1 cellular context compared by ENCODE assay signal in the genomic region with DNA sequence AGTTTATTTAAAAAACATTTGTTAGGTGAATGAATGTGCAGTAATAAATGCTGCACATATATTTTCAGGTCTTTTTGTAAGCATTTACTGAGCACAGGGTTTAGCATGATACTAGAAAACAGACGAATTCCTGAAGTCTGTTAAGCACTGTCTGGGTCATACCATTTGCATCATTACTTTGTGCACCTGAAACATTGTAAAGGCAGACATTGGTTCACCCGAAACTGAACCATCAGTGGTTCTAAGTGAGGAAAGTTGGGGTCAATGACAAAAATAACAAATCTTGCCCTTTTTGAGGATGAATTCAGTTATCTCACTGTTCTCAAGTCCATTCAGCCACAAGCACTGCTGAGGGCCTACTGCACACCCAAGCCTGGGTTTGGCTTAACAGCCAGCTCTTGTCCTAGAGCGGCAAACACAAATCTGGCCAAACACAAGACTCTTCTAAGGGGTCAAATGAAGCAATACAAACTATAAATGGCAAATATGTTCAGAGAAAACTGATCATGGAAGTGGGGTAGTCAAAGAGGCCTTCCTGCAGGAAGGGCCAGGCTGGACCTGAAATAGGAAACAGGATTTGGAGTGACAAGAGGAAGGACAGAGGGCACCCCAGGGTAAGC.
TF ChIP-seq lines count a peak whose summit lies in the region.

No MANE protein-coding gene starts in this region.

TF ChIP-seq in HEK293, 187 proteins besides CTCF, POLR2A, EP300 and RAD21 (continued from another document):
- TF ChIP-seq, protein P1, sequence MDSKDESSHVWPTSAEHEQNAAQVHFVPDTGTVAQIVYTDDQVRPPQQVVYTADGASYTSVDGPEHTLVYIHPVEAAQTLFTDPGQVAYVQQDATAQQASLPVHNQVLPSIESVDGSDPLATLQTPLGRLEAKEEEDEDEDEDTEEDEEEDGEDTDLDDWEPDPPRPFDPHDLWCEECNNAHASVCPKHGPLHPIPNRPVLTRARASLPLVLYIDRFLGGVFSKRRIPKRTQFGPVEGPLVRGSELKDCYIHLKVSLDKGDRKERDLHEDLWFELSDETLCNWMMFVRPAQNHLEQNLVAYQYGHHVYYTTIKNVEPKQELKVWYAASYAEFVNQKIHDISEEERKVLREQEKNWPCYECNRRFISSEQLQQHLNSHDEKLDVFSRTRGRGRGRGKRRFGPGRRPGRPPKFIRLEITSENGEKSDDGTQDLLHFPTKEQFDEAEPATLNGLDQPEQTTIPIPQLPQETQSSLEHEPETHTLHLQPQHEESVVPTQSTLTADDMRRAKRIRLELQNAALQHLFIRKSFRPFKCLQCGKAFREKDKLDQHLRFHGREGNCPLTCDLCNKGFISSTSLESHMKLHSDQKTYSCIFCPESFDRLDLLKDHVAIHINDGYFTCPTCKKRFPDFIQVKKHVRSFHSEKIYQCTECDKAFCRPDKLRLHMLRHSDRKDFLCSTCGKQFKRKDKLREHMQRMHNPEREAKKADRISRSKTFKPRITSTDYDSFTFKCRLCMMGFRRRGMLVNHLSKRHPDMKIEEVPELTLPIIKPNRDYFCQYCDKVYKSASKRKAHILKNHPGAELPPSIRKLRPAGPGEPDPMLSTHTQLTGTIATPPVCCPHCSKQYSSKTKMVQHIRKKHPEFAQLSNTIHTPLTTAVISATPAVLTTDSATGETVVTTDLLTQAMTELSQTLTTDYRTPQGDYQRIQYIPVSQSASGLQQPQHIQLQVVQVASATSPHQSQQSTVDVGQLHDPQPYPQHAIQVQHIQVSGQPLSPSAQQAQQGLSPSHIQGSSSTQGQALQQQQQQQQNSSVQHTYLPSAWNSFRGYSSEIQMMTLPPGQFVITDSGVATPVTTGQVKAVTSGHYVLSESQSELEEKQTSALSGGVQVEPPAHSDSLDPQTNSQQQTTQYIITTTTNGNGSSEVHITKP (tag by site-specific recombination; IDR thresholded peaks at IDR 0.05): peak; percentile 67
TF ChIP-seq in HEK293: peak in this region for 1.
